In the genomic region with DNA sequence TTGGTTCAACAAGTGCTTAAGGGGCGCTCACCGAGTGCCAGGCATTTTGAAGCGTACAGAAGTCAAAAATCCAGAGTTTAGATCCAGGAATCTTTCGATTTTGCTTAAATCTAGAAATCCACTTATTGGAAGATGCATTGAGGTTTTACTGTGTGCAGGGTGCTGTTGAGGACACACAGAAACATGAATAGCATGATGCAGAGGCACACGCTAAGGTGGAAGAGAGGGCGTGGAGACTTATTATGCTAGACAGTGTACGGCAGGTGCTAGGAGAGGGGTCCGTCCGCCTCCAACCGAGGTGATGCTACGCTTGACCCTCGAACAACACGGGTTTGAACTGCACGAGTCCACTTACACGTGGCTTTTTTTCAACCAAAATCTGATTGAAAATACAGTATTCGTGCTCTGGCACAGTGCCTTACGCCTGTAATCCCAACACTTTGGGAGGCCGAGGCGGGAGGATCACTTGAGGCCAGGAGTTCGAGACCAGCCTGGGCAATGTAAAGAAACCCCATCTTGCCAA, we compare ENCODE assay signal across 8 cellular contexts. TPM values are rescaled to one million over a fixed set of nuclear protein-coding genes. Genes with fewer than 3 reads are reported as not detected.
DNase-seq lines count a peak whose midpoint lies in the region; ATAC-seq and TF ChIP-seq lines count a peak whose summit lies in the region.

No MANE protein-coding gene starts in this region.

- no peak overlapping the region for H2BK12ac ChIP-seq in H9 (ENCODE audit: insufficient read length, low read depth, low read length)

- peaks cover 3 to 4% (median 4%) of the 10 kb centered on the region in 3 experiments; a peak in 3 of 7 replicates for H3K36me3 Mint-ChIP-seq in H9 (ENCODE audit: insufficient read depth in 1 of 3, low read depth in 3 of 3)

- no peak overlapping the region for H3K23ac ChIP-seq in H9 (ENCODE audit: insufficient read length, low read depth, low read length)

- WGBS in H9 (ENCODE audit: extremely low coverage, insufficient read length, low lambda C conversion rate): no CpG with 5 or more reads among the region's 20 CpGs
- 23 to 29% methylated on average over 20 of the region's 20 CpGs for WGBS in heart right ventricle, 2 donors

- H2BK20ac ChIP-seq in H9 (ENCODE audit: low read depth, low read length, poor library complexity, severe bottlenecking): no peak overlapping the region

- no peak overlapping the region for H4K5ac ChIP-seq in H9 (ENCODE audit: insufficient read length, low read depth, low read length)

- peaks cover 2% of the 10 kb centered on the region; the same call in 1 of the 2 replicates for H3K79me2 ChIP-seq in H9 (ENCODE audit: insufficient read depth, low read length)

- no peak overlapping the region for H2BK15ac ChIP-seq in H9 (ENCODE audit: low read depth, low read length)

- no peaks in the 10 kb centered on the region for H3K79me1 ChIP-seq in H9 (ENCODE audit: insufficient read depth, low read depth, low read length, poor library complexity, severe bottlenecking)

- H3K4me2 ChIP-seq in H9 (ENCODE audit: insufficient read depth, insufficient read length, low read length): peak overlapping the region; percentile 91

- peak overlapping the region; percentile 86 to 97 for H3K4me3 Mint-ChIP-seq in H9

- H3K27me3 Mint-ChIP-seq in H9 (ENCODE audit: low read depth): peaks cover 20% of the 10 kb centered on the region

- no peak overlapping the region for H3K14ac ChIP-seq in H9 (ENCODE audit: insufficient read depth, low read length)

- peak overlapping the region in 1 of 3 experiments; percentile 98; a peak in 4 of 7 replicates for H3K27ac Mint-ChIP-seq in H9

- H3K4me1 ChIP-seq in H9 (ENCODE audit: insufficient read depth, low read length): peaks cover 3% of the 10 kb centered on the region
- H3K4me1 ChIP-seq in heart right ventricle: peaks cover 0 to 49% (median 38%) of the 10 kb centered on the region in 9 donors

- no peak overlapping the region for H2BK120ac ChIP-seq in H9 (ENCODE audit: low read depth, low read length, poor library complexity, severe bottlenecking)

- no peak overlapping the region for H3K56ac ChIP-seq in H9 (ENCODE audit: insufficient read length, low read depth, low read length)

- no peak overlapping the region for H2BK5ac ChIP-seq in H9 (ENCODE audit: insufficient read length, low read length)

- H3K9me3 ChIP-seq in H9 (ENCODE audit: control insufficient read depth, low read depth, low read length) (no peaks in the 10 kb centered on the region), heart right ventricle (no peaks in the 10 kb centered on the region)

- H4K20me1 ChIP-seq in H9 (ENCODE audit: control insufficient read depth, insufficient read depth, insufficient read length): no peaks in the 10 kb centered on the region

- ATAC-seq in heart right ventricle (peak; percentile 7 to 59 (median 24)), HG02840 (IDR thresholded peaks at IDR 0.05; ENCODE audit: low FRiP score, unreplicated experiment) (no peak)

- H3K9me3 Mint-ChIP-seq in H9: no peaks in the 10 kb centered on the region

- H3K27me3 ChIP-seq in H9 (ENCODE audit: insufficient read depth, low read length) (no peaks in the 10 kb centered on the region), heart right ventricle (no peaks in the 10 kb centered on the region)

- H4K91ac ChIP-seq in H9 (ENCODE audit: insufficient read length, low read depth, low read length): no peak overlapping the region

- H3K4me1 Mint-ChIP-seq in H9: peaks cover 35 to 39% of the 10 kb centered on the region in 2 experiments

- intact Hi-C loops in heart right ventricle (cut with DNase I): loop anchor here in 9 of 10 donors (2.0 to 10.0 kb wide), 14 partner anchors 54 to 384 kb away; a partner anchor contains a TSS

- H3K27ac ChIP-seq in H9 (ENCODE audit: insufficient read length, low read depth, low read length) (no peak overlapping the region), heart right ventricle (peak overlapping the region; percentile 94 to 99 (median 98))

- peak overlapping the region; percentile 62 for H3K4me3 ChIP-seq in WI38 (ENCODE audit: low read depth, low read length)
- peak overlapping the region; percentile 55 to 94 (median 84) for H3K4me3 ChIP-seq in heart right ventricle
- peak overlapping the region; percentile 62 for H3K4me3 ChIP-seq in skeletal muscle cell (ENCODE audit: low read depth, low read length)

- DNase-seq in H9 (no peak), heart right ventricle (no peak), skeletal muscle cell (ENCODE audit: low read depth) (no peak), AG08395 (ENCODE audit: low spot score) (no peak), NCI-H1105 (lab: John Stamatoyannopoulos, UW) (no peak)
- DNase-seq in activated effector memory CD4-positive, alpha-beta T cell treated with anti-CD3 and anti-CD28 coated beads, Interleukin-2, amount 50 U/mL, for 16 hours: no peak

- TF ChIP-seq CTCF in H9 (conservative IDR thresholded peaks at IDR 0.05) (no peak), WI38 (IDR thresholded peaks at IDR 0.05; ENCODE audit: low read depth, low read length) (no peak), heart right ventricle (IDR thresholded peaks at IDR 0.05) (no peak)

- peaks cover 11% of the 10 kb centered on the region for H3K23me2 ChIP-seq in H9 (ENCODE audit: insufficient read length, low read depth, low read length, poor library complexity, severe bottlenecking)

- H4K8ac ChIP-seq in H9 (replicated peaks; ENCODE audit: insufficient read length, low read depth, low read length): no peak overlapping the region

- H3T11ph ChIP-seq in H9 (ENCODE audit: low read length): no peak overlapping the region

- no peak overlapping the region for H3K18ac ChIP-seq in H9 (ENCODE audit: insufficient read length, low read depth, low read length)

- H2AFZ ChIP-seq in H9 (ENCODE audit: low read length): no peak overlapping the region

- H3K4ac ChIP-seq in H9 (ENCODE audit: low read depth, low read length): no peak overlapping the region

- H3K9ac ChIP-seq in H9 (ENCODE audit: extremely low read depth, insufficient read length, low read length): peak overlapping the region; percentile 51

- H3K36me3 ChIP-seq in heart right ventricle: peaks cover 0 to 6% (median 0%) of the 10 kb centered on the region in 9 donors

- H2AK5ac ChIP-seq in H9 (ENCODE audit: insufficient read length, low read length): no peak overlapping the region

RNA-seq across cellular contexts. Expression of a gene that starts 1.0 kb away (rescaled TPM):
- total RNA-seq in H9 (2021) (38.2 and 43.1 TPM in 2 replicates), heart right ventricle (100 to 1,000 TPM in 6 of 10 donors, 10 to 100 TPM in 4; 48.0 to 198 (median 118) TPM)
- polyA plus RNA-seq in heart right ventricle: 10 to 100 TPM; 16.7 to 17.2 TPM
